8 cellular contexts compared by ENCODE assay signal in genomic region chr9:128192601-128193371, GRCh38. TPM values are rescaled to one million over a fixed set of nuclear protein-coding genes. Genes with fewer than 3 reads are reported as not detected.
A peak's percentile ranks its signal among the peaks of the same experiment; 100 is the strongest.
DNase-seq lines count a peak whose midpoint lies in the region; ATAC-seq and TF ChIP-seq lines count a peak whose summit lies in the region.

No MANE protein-coding gene starts in this region.

- peak; percentile 86 for ATAC-seq in lower lobe of right lung

- peak overlapping the region; percentile 87 for H3K27ac ChIP-seq in lower lobe of right lung

- peak overlapping the region; percentile 89 for H3K4me3 ChIP-seq in lower lobe of right lung

- DNase-seq in activated CD4-positive, alpha-beta T cell treated with anti-CD3 and anti-CD28 coated beads for 48 hours: peak; percentile 69
- no peak for DNase-seq in activated CD4-positive, alpha-beta T cell treated with anti-CD3 and anti-CD28 coated beads for 4 hours
- DNase-seq in SK-N-DZ (ENCODE audit: low spot score) (peak; percentile 88), dermis microvascular lymphatic vessel endothelial cell (ENCODE audit: low read depth in 2 of 2) (peak; percentile 81 to 89), lower lobe of right lung (peak; percentile 87), superior temporal gyrus (ENCODE audit: extremely low spot score) (peak; percentile 80), UCSD-AML1 (lab: John Stamatoyannopoulos, UW; ENCODE audit: unreplicated experiment) (no peak)

- intact Hi-C loops in lower lobe of right lung (cut with DNase I): no loop called here

- 0 out of 2 replicates have a peak, but pooled peaks have one; percentile 49 for TF ChIP-seq EP300 in Ishikawa (IDR thresholded peaks at IDR 0.05; ENCODE audit: borderline replicate concordance)

- no peaks in the 10 kb centered on the region for H3K27me3 ChIP-seq in lower lobe of right lung (ENCODE audit: low read depth)

- peak; percentile 49; the same call in 1 of the 2 replicates for TF ChIP-seq RAD21 in Ishikawa (IDR thresholded peaks at IDR 0.05; ENCODE audit: low read depth)

- peaks cover 24% of the 10 kb centered on the region for H3K36me3 ChIP-seq in lower lobe of right lung

- H3K4me1 ChIP-seq in lower lobe of right lung: peaks cover 20% of the 10 kb centered on the region

- no peak for TF ChIP-seq CTCF in lower lobe of right lung (IDR thresholded peaks at IDR 0.05)

- no peaks in the 10 kb centered on the region for H3K9me3 ChIP-seq in lower lobe of right lung

TF ChIP-seq in Ishikawa, 13 proteins besides CTCF, POLR2A, EP300 and RAD21:
- TF ChIP-seq REST (IDR thresholded peaks at IDR 0.05; ENCODE audit: low read depth): no peak
- peak; percentile 76 for TF ChIP-seq TCF12 (IDR thresholded peaks at IDR 0.05; ENCODE audit: low read depth)
- TF ChIP-seq ZBTB7A (IDR thresholded peaks at IDR 0.05; ENCODE audit: low read depth): peak; percentile 68
- peak; percentile 34; the same call in 1 of the 2 replicates for TF ChIP-seq CREB1 (IDR thresholded peaks at IDR 0.05; ENCODE audit: low read depth)
- TF ChIP-seq USF1 (IDR thresholded peaks at IDR 0.05): peak; percentile 95
- TF ChIP-seq EGR1 (IDR thresholded peaks at IDR 0.05): no peak
- no peak for TF ChIP-seq CEBPB (IDR thresholded peaks at IDR 0.05)
- TF ChIP-seq NFIC (IDR thresholded peaks at IDR 0.05): peak; percentile 35; the same call in 1 of the 2 replicates
- TF ChIP-seq YY1 (IDR thresholded peaks at IDR 0.05; ENCODE audit: low read depth): 0 out of 2 replicates have a peak, but pooled peaks have one; percentile 39
- TF ChIP-seq FOXM1 (IDR thresholded peaks at IDR 0.05; ENCODE audit: borderline replicate concordance, low read depth): no peak
- peak; percentile 94 for TF ChIP-seq MAX (IDR thresholded peaks at IDR 0.05)
- peak; percentile 49; the same call in 1 of the 2 replicates for TF ChIP-seq TAF1 (IDR thresholded peaks at IDR 0.05; ENCODE audit: low read depth)
- TF ChIP-seq TEAD4 (IDR thresholded peaks at IDR 0.05): peak; percentile 49; the same call in 1 of the 2 replicates

RNA-seq across cellular contexts. Expression of gene CIZ1, which starts 1.4 kb away (rescaled TPM):
- polyA plus RNA-seq in SK-N-DZ (2014; cell fraction: cytosol; rRNA removed): 41.4 and 47.5 TPM in 2 replicates
- 91.0 and 97.3 TPM in 2 replicates for polyA plus RNA-seq in SK-N-DZ (2014; cell fraction: nucleus; rRNA removed)
- 11.7 and 18.3 TPM in 2 replicates for total RNA-seq in dermis microvascular lymphatic vessel endothelial cell
- total RNA-seq in lower lobe of right lung: 98.5 TPM

RNA-seq across cellular contexts. Expression of gene DNM1, which starts 10.4 kb away (rescaled TPM):
- 19.7 and 30.2 TPM in 2 replicates for polyA plus RNA-seq in SK-N-DZ (2014; cell fraction: cytosol; rRNA removed)
- 85.2 and 188 TPM in 2 replicates for polyA plus RNA-seq in SK-N-DZ (2014; cell fraction: nucleus; rRNA removed)
- total RNA-seq in dermis microvascular lymphatic vessel endothelial cell (0.13 and 0.38 TPM in 2 replicates), lower lobe of right lung (8.8 TPM)

RNA-seq across cellular contexts. Expression of gene BBLN, which starts 32.7 kb away (rescaled TPM):
- polyA plus RNA-seq in SK-N-DZ (2014; cell fraction: cytosol; rRNA removed): 217 and 266 TPM in 2 replicates
- polyA plus RNA-seq in SK-N-DZ (2014; cell fraction: nucleus; rRNA removed): 151 and 172 TPM in 2 replicates
- total RNA-seq in dermis microvascular lymphatic vessel endothelial cell: 26.3 and 62.5 TPM in 2 replicates
- total RNA-seq in lower lobe of right lung: 47.9 TPM

RNA-seq across cellular contexts. Expression of gene LCN2, which starts 43.5 kb away (rescaled TPM):
- polyA plus RNA-seq in SK-N-DZ (2014; cell fraction: cytosol; rRNA removed): 1.3 TPM in 1 of 2 replicates, not detected in the other
- polyA plus RNA-seq in SK-N-DZ (2014; cell fraction: nucleus; rRNA removed): not detected in 2 replicates
- not detected in 2 replicates for total RNA-seq in dermis microvascular lymphatic vessel endothelial cell
- total RNA-seq in lower lobe of right lung: 83.4 TPM

Comparison
In these comparisons a context has a peak if more than half of its experiments do, and no peak if none do; other contexts are left out.
1. DNase-seq: peak in activated CD4-positive, alpha-beta T cell treated with anti-CD3 and anti-CD28 coated beads for 48 hours (single experiment), SK-N-DZ (single experiment), dermis microvascular lymphatic vessel endothelial cell (2 of 2), lower lobe of right lung (single experiment) and superior temporal gyrus (single experiment); none in activated CD4-positive, alpha-beta T cell treated with anti-CD3 and anti-CD28 coated beads for 4 hours (0 of 2) and UCSD-AML1 (single experiment).